8 cellular contexts compared by ENCODE assay signal in the genomic region with DNA sequence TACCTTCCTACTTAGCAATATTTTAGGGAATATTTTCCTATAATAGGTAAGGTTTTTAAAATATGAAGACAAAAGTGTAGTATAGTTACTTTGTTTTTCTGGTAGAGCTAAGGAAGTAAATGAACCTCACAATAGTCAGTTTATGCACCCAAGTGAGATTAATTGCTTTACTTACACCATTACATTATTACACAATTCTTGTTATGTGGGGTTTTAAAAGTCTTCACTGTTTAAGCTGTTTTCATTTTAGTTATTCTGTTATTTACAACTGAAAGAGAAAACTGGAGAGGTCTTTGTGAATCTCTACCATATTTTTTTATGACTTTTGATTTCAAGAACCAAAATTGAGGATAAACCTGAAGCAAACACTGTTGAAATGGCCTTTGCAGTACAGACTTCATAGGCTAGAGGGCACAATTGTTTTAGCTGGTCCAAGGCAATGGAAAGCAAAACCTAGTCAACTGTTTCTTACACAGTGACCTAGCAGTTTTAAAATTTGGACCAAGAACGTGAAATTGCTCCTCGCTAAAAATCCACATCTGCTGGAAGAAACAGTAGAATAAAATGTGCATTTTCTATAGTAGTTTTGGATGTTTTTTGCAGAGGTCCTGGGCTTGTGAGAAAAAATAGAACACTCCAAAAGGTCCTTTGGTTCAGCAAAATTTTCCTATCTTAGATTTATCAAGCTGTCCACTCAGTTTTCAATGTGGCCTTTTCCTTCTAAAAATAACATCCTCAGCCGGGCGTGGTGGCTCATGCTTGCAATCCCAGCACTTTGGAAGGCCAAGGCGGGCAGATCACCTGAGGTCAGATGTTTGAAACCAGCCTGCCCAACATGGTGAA.
DNase-seq lines count a peak whose midpoint lies in the region; ATAC-seq and TF ChIP-seq lines count a peak whose summit lies in the region.

No MANE protein-coding gene starts in this region.

- H3K4me1 Mint-ChIP-seq in activated CD4-positive, alpha-beta memory T cell treated with anti-CD3 and anti-CD28 coated beads, Interleukin-2, amount 10 ng/mL, durations not matched to agents 7 days and 5 days: no peaks in the 10 kb centered on the region
- no peaks in the 10 kb centered on the region for H3K4me1 Mint-ChIP-seq in activated CD4-positive, alpha-beta memory T cell treated with anti-CD3 and anti-CD28 coated beads for 36 hours (ENCODE audit: low read depth)

- H3K36me3 Mint-ChIP-seq in activated CD4-positive, alpha-beta memory T cell treated with anti-CD3 and anti-CD28 coated beads, Interleukin-2, amount 10 ng/mL, durations not matched to agents 7 days and 5 days (ENCODE audit: low read depth): no peaks in the 10 kb centered on the region
- no peaks in the 10 kb centered on the region for H3K36me3 Mint-ChIP-seq in activated CD4-positive, alpha-beta memory T cell treated with anti-CD3 and anti-CD28 coated beads for 36 hours

- CTCF ChIA-PET in activated CD4-positive, alpha-beta memory T cell treated with anti-CD3 and anti-CD28 coated beads, Interleukin-2, amount 10 ng/mL, durations not matched to agents 7 days and 5 days (lab: Charles Lee): interaction anchor here (0.9 to 1.2 kb wide), 4 partner anchors 39 to 788 kb away, joined by 3 to 4 read pairs (median 3); no protein-coding TSS in a partner anchor
- CTCF ChIA-PET in activated CD4-positive, alpha-beta memory T cell treated with anti-CD3 and anti-CD28 coated beads for 36 hours (lab: Charles Lee): interaction anchor here (0.6 to 1.7 kb wide), 6 partner anchors 32 to 1007 kb away, joined by 3 to 4 read pairs (median 3); no protein-coding TSS in a partner anchor

- H3K4me3 ChIP-seq in dorsolateral prefrontal cortex: peak overlapping the region in 23 of 59 donors; percentile 3 to 50 (median 30)
- peak overlapping the region; percentile 16 for H3K4me3 ChIP-seq in upper lobe of right lung

- intact Hi-C loops in activated CD4-positive, alpha-beta memory T cell treated with anti-CD3 and anti-CD28 coated beads for 36 hours (cut with micrococcal nuclease): loop anchor here (2.0 to 10.0 kb wide), 2 partner anchors 244 to 758 kb away; no protein-coding TSS in a partner anchor
- intact Hi-C loops in dorsolateral prefrontal cortex (cut with DNase I): loop anchor here in 1 of 2 donors (1.0 kb wide), 1 partner anchor 67 kb away; no protein-coding TSS in a partner anchor
- intact Hi-C loops in upper lobe of right lung (cut with DNase I): no loop called here

- no peak overlapping the region for H3K4me3 Mint-ChIP-seq in activated CD4-positive, alpha-beta memory T cell treated with anti-CD3 and anti-CD28 coated beads, Interleukin-2, amount 10 ng/mL, durations not matched to agents 7 days and 5 days
- no peak overlapping the region for H3K4me3 Mint-ChIP-seq in activated CD4-positive, alpha-beta memory T cell treated with anti-CD3 and anti-CD28 coated beads for 36 hours

- H3K9me3 ChIP-seq in upper lobe of right lung: no peaks in the 10 kb centered on the region

- TF ChIP-seq CTCF in dorsolateral prefrontal cortex (IDR thresholded peaks at IDR 0.05 in 54 of 56, conservative IDR thresholded peaks at IDR 0.05 in 2 of 56; ENCODE audit: low read depth in 1 of 56, partially characterized antibody in 56 of 56) (peak; percentile 53 to 91 (median 78)), upper lobe of right lung (IDR thresholded peaks at IDR 0.05) (peak; percentile 81)

- no peaks in the 10 kb centered on the region for H3K27me3 ChIP-seq in dorsolateral prefrontal cortex
- H3K27me3 ChIP-seq in upper lobe of right lung: no peaks in the 10 kb centered on the region

- no peaks in the 10 kb centered on the region for H3K4me1 ChIP-seq in upper lobe of right lung

- no peaks in the 10 kb centered on the region for H3K9me3 Mint-ChIP-seq in activated CD4-positive, alpha-beta memory T cell treated with anti-CD3 and anti-CD28 coated beads, Interleukin-2, amount 10 ng/mL, durations not matched to agents 7 days and 5 days
- no peaks in the 10 kb centered on the region for H3K9me3 Mint-ChIP-seq in activated CD4-positive, alpha-beta memory T cell treated with anti-CD3 and anti-CD28 coated beads for 36 hours

- DNase-seq in activated CD4-positive, alpha-beta memory T cell treated with anti-CD3 and anti-CD28 coated beads, Interleukin-2, amount 10 ng/mL, durations not matched to agents 7 days and 5 days: peak; percentile 17
- DNase-seq in activated CD4-positive, alpha-beta memory T cell treated with anti-CD3 and anti-CD28 coated beads for 36 hours: no peak
- DNase-seq in HK-2 (ENCODE audit: unreplicated experiment) (peak; percentile 1), RKO (ENCODE audit: low spot score) (peak; percentile 72), dorsolateral prefrontal cortex (peak in 1 of 10 donors; percentile 17), lung microvascular endothelial cell (ENCODE audit: low read depth in 2 of 2) (peak; percentile 75 to 79), upper lobe of right lung (no peak)

- H3K27ac ChIP-seq in dorsolateral prefrontal cortex (peak overlapping the region in 22 of 59 donors; percentile 26 to 77 (median 48)), upper lobe of right lung (peak overlapping the region; percentile 55)

- H3K36me3 ChIP-seq in upper lobe of right lung: no peaks in the 10 kb centered on the region

- H3K27ac Mint-ChIP-seq in activated CD4-positive, alpha-beta memory T cell treated with anti-CD3 and anti-CD28 coated beads, Interleukin-2, amount 10 ng/mL, durations not matched to agents 7 days and 5 days: no peak overlapping the region
- H3K27ac Mint-ChIP-seq in activated CD4-positive, alpha-beta memory T cell treated with anti-CD3 and anti-CD28 coated beads for 36 hours: no peak overlapping the region

- H3K27me3 Mint-ChIP-seq in activated CD4-positive, alpha-beta memory T cell treated with anti-CD3 and anti-CD28 coated beads, Interleukin-2, amount 10 ng/mL, durations not matched to agents 7 days and 5 days: peaks cover 8% of the 10 kb centered on the region
- H3K27me3 Mint-ChIP-seq in activated CD4-positive, alpha-beta memory T cell treated with anti-CD3 and anti-CD28 coated beads for 36 hours: peaks cover 3% of the 10 kb centered on the region

- ATAC-seq in GM21515 (IDR thresholded peaks at IDR 0.05; ENCODE audit: unreplicated experiment) (peak; percentile 92), upper lobe of right lung (peak; percentile 94)

- POLR2A ChIA-PET in activated CD4-positive, alpha-beta memory T cell treated with anti-CD3 and anti-CD28 coated beads, Interleukin-2, amount 10 ng/mL, durations not matched to agents 7 days and 5 days (lab: Charles Lee): no interaction called here
- POLR2A ChIA-PET in activated CD4-positive, alpha-beta memory T cell treated with anti-CD3 and anti-CD28 coated beads for 36 hours (lab: Charles Lee): no interaction called here

Comparison
In these comparisons a context has a peak if more than half of its experiments do, and no peak if none do; other contexts are left out.
1. DNase-seq: peak in activated CD4-positive, alpha-beta memory T cell treated with anti-CD3 and anti-CD28 coated beads, Interleukin-2, amount 10 ng/mL, durations not matched to agents 7 days and 5 days (single experiment), HK-2 (single experiment), RKO (single experiment) and lung microvascular endothelial cell (2 of 2); none in activated CD4-positive, alpha-beta memory T cell treated with anti-CD3 and anti-CD28 coated beads for 36 hours (single experiment) and upper lobe of right lung (single experiment).